ENCODE assay signal across 25 cellular contexts in genomic region chr19:42274065-42274682, GRCh38. TPM values are rescaled to one million over a fixed set of nuclear protein-coding genes. Genes with fewer than 3 reads are reported as not detected.
DNase-seq lines count a peak whose midpoint lies in the region; ATAC-seq and TF ChIP-seq lines count a peak whose summit lies in the region.
"Had no signal": no experiment of that assay in that cellular context is flagged by ENCODE, and none has a peak within 500 bp of the region (broad histone marks: within the 10 kb centered on the region; RNA-seq: fewer than 3 reads in every experiment).

No MANE protein-coding gene starts in this region.

- CTCF ChIA-PET in activated CD4-positive, alpha-beta T cell treated with anti-CD3 and anti-CD28 coated beads, Interleukin-2, amount 10 ng/mL, durations not matched to agents 7 days and 5 days (lab: Charles Lee), result interaction anchor here (0.6 kb wide), 1 partner anchor 177 kb away, joined by 3 read pairs; no protein-coding TSS in a partner anchor
- CTCF ChIA-PET in HEK293 (lab: Yijun Ruan, JAX), result interaction anchor here (1.1 to 2.0 kb wide), 2 partner anchors 29 to 30 kb away, joined by 8 to 9 read pairs; no protein-coding TSS in a partner anchor

- in situ Hi-C loops in GM13976 (cut with MboI; ENCODE audit: low sequenced_read_pairs, unreplicated experiment), result no loop called here

- intact Hi-C loops in sciatic nerve (cut with DNase I), result no loop called here

- no peaks in the 10 kb centered on the region for H3K9me3 ChIP-seq in HEK293 (ENCODE audit: control insufficient read depth, insufficient read depth, low read depth, low read length)
- H3K9me3 ChIP-seq: A549, BE2C, Caco-2, mucosa of descending colon, neutrophil had no signal

- H3K9me3 Mint-ChIP-seq in activated CD4-positive, alpha-beta T cell treated with anti-CD3 and anti-CD28 coated beads, Interleukin-2, amount 10 ng/mL, durations not matched to agents 7 days and 5 days, result no peaks in the 10 kb centered on the region
- H3K9me3 Mint-ChIP-seq in central memory CD8-positive, alpha-beta T cell, result no peaks in the 10 kb centered on the region
- H3K9me3 Mint-ChIP-seq in stimulated activated naive B cell treated with anti-CD40 and anti-IgM and Interleukin-4, amounts not matched to agents 10 μg/mL and 1 μg/mL and 100 μg/mL, for 72 hours, result no peaks in the 10 kb centered on the region
- H3K9me3 Mint-ChIP-seq: type B pancreatic cell had no signal

- POLR2A ChIA-PET in activated CD4-positive, alpha-beta T cell treated with anti-CD3 and anti-CD28 coated beads, Interleukin-2, amount 10 ng/mL, durations not matched to agents 7 days and 5 days (lab: Charles Lee), result no interaction called here
- POLR2A ChIA-PET in HEK293 (lab: Yijun Ruan, JAX), result interaction anchor here (12.3 kb wide), 1 partner anchor 27 kb away, joined by 242 read pairs; the partner anchor contains the start of gene GSK3A

- no peak for ATAC-seq in central memory CD8-positive, alpha-beta T cell (replicated peaks; ENCODE audit: extremely low read depth, poor library complexity, severe bottlenecking)
- no peak for ATAC-seq in sciatic nerve
- no peak for ATAC-seq in stimulated activated naive B cell treated with anti-CD40 and anti-IgM and Interleukin-4, amounts not matched to agents 10 μg/mL and 1 μg/mL and 100 μg/mL, for 72 hours (replicated peaks)
- ATAC-seq: A549, HCT116, mucosa of descending colon had no signal

- no peaks in the 10 kb centered on the region for H3K27me3 Mint-ChIP-seq in activated CD4-positive, alpha-beta T cell treated with anti-CD3 and anti-CD28 coated beads, Interleukin-2, amount 10 ng/mL, durations not matched to agents 7 days and 5 days
- no peaks in the 10 kb centered on the region for H3K27me3 Mint-ChIP-seq in central memory CD8-positive, alpha-beta T cell
- H3K27me3 Mint-ChIP-seq in stimulated activated naive B cell treated with anti-CD40 and anti-IgM and Interleukin-4, amounts not matched to agents 10 μg/mL and 1 μg/mL and 100 μg/mL, for 72 hours, result no peaks in the 10 kb centered on the region
- H3K27me3 Mint-ChIP-seq: type B pancreatic cell had no signal

- TF ChIP-seq CTCF in HEK293 (tag by site-specific recombination; IDR thresholded peaks at IDR 0.05), result no peak
- no peak for TF ChIP-seq CTCF in GM13976 (IDR thresholded peaks at IDR 0.05; ENCODE audit: borderline replicate concordance, control extremely low read depth, extremely low read depth, insufficient read depth, missing control alignments)

- H3K36me3 Mint-ChIP-seq in activated CD4-positive, alpha-beta T cell treated with anti-CD3 and anti-CD28 coated beads, Interleukin-2, amount 10 ng/mL, durations not matched to agents 7 days and 5 days (ENCODE audit: low read depth), result peaks cover 32% of the 10 kb centered on the region
- peaks cover 23% of the 10 kb centered on the region for H3K36me3 Mint-ChIP-seq in central memory CD8-positive, alpha-beta T cell (ENCODE audit: insufficient read depth)
- peaks cover 30 to 45% of the 10 kb centered on the region in 2 donors for H3K36me3 Mint-ChIP-seq in stimulated activated naive B cell treated with anti-CD40 and anti-IgM and Interleukin-4, amounts not matched to agents 10 μg/mL and 1 μg/mL and 100 μg/mL, for 72 hours

- DNase-seq in activated CD4-positive, alpha-beta T cell treated with anti-CD3 and anti-CD28 coated beads, Interleukin-2, amount 10 ng/mL, durations not matched to agents 7 days and 5 days, result no peak
- no peak for DNase-seq in activated CD4-positive, alpha-beta T cell treated with anti-CD3 and anti-CD28 coated beads for 48 hours
- no peak for DNase-seq in central memory CD8-positive, alpha-beta T cell (ENCODE audit: low spot score in 2 of 2)
- DNase-seq in sciatic nerve (ENCODE audit: low spot score) (peak; percentile 60), GM13976 (ENCODE audit: low spot score) (no peak), NCI-H1105 (lab: John Stamatoyannopoulos, UW) (no peak)
- DNase-seq in stimulated activated naive B cell treated with anti-CD40 and anti-IgM and Interleukin-4, amounts not matched to agents 10 μg/mL and 1 μg/mL and 100 μg/mL, for 72 hours, result no peak
- DNase-seq: activated CD4-positive, alpha-beta T cell treated with anti-CD3 and anti-CD28 coated beads, Interleukin-2, amount 50 U/mL, for 1 hour; BE2C; Caco-2; DND-41; erythroblast; foreskin fibroblast; hippocampal formation; KBM-7; NCI-H1694; NCI-H2171 treated with DMSO at 0.1 percent for 48 hours; NCI-H526 treated with DMSO at 0.1 percent for 48 hours; stimulated activated CD4-positive, alpha-beta T cell treated with anti-CD3 and anti-CD28 coated beads, Interleukin-12 subunit alpha, Interleukin-12 subunit beta, amount 100 ng/mL, for 4 hours had no signal

- peak overlapping the region; percentile 19 for H3K27ac Mint-ChIP-seq in activated CD4-positive, alpha-beta T cell treated with anti-CD3 and anti-CD28 coated beads, Interleukin-2, amount 10 ng/mL, durations not matched to agents 7 days and 5 days
- H3K27ac Mint-ChIP-seq in central memory CD8-positive, alpha-beta T cell (ENCODE audit: low read depth), result peak overlapping the region; percentile 49
- no peak overlapping the region for H3K27ac Mint-ChIP-seq in stimulated activated naive B cell treated with anti-CD40 and anti-IgM and Interleukin-4, amounts not matched to agents 10 μg/mL and 1 μg/mL and 100 μg/mL, for 72 hours

- H3K4me3 ChIP-seq in HEK293 (ENCODE audit: low read depth, low read length), result no peak overlapping the region
- H3K4me3 ChIP-seq: A549, mucosa of descending colon had no signal

- H3K36me3 ChIP-seq in HEK293 (ENCODE audit: control insufficient read depth in 2 of 2, insufficient read depth in 1 of 2, low read length in 2 of 2), result peaks cover 5 to 48% of the 10 kb centered on the region in 2 experiments

- H3K4me1 Mint-ChIP-seq in activated CD4-positive, alpha-beta T cell treated with anti-CD3 and anti-CD28 coated beads, Interleukin-2, amount 10 ng/mL, durations not matched to agents 7 days and 5 days, result peaks cover 62% of the 10 kb centered on the region
- peaks cover 29% of the 10 kb centered on the region for H3K4me1 Mint-ChIP-seq in central memory CD8-positive, alpha-beta T cell
- H3K4me1 Mint-ChIP-seq in stimulated activated naive B cell treated with anti-CD40 and anti-IgM and Interleukin-4, amounts not matched to agents 10 μg/mL and 1 μg/mL and 100 μg/mL, for 72 hours, result peaks cover 48 to 67% of the 10 kb centered on the region in 2 donors

- peaks cover 22% of the 10 kb centered on the region for H3K4me1 ChIP-seq in HEK293 (ENCODE audit: control insufficient read depth, insufficient read depth, low read length)

- peak overlapping the region; percentile 39; the same call in 1 of the 2 replicates for H3K27ac ChIP-seq in HEK293 (ENCODE audit: extremely low read depth, low read depth, low read length)
- H3K27ac ChIP-seq: neutrophil had no signal

- no peak overlapping the region for H3K4me3 Mint-ChIP-seq in activated CD4-positive, alpha-beta T cell treated with anti-CD3 and anti-CD28 coated beads, Interleukin-2, amount 10 ng/mL, durations not matched to agents 7 days and 5 days
- H3K4me3 Mint-ChIP-seq in central memory CD8-positive, alpha-beta T cell, result no peak overlapping the region
- H3K4me3 Mint-ChIP-seq in stimulated activated naive B cell treated with anti-CD40 and anti-IgM and Interleukin-4, amounts not matched to agents 10 μg/mL and 1 μg/mL and 100 μg/mL, for 72 hours, result no peak overlapping the region
- H3K4me3 Mint-ChIP-seq: type B pancreatic cell had no signal

TF ChIP-seq in HEK293, 187 proteins besides CTCF, POLR2A, EP300 and RAD21:
- no peak for TF ChIP-seq ZNF76 (tag by site-specific recombination; IDR thresholded peaks at IDR 0.05; ENCODE audit: borderline replicate concordance, low read depth)
- TF ChIP-seq HIC1 (tag by site-specific recombination; IDR thresholded peaks at IDR 0.05), result peak; percentile 79
- peak; percentile 27; the same call in 1 of the 2 replicates for TF ChIP-seq ZBTB8A (tag by site-specific recombination; IDR thresholded peaks at IDR 0.05)
- TF ChIP-seq ZNF501 (tag by site-specific recombination; IDR thresholded peaks at IDR 0.05), result no peak
- TF ChIP-seq ZIC2 (tag by site-specific recombination; IDR thresholded peaks at IDR 0.05), result peak; percentile 28; the same call in 1 of the 2 replicates
- peak; percentile 19; the same call in 1 of the 2 replicates for TF ChIP-seq GLIS2 (tag by site-specific recombination; IDR thresholded peaks at IDR 0.05)

RNA-seq across cellular contexts. Expression of gene CIC, which starts 5.1 kb away (rescaled TPM):
- total RNA-seq in activated CD4-positive, alpha-beta T cell treated with anti-CD3 and anti-CD28 coated beads, Interleukin-2, amount 10 ng/mL, durations not matched to agents 7 days and 5 days, result 10 to 100 TPM; 69.3 to 81.0 TPM
- total RNA-seq in sciatic nerve, result 92.1 TPM

RNA-seq across cellular contexts. Expression of gene ERF, which starts 19.2 kb away (rescaled TPM):
- 10 to 100 TPM; 56.5 to 57.9 TPM for total RNA-seq in activated CD4-positive, alpha-beta T cell treated with anti-CD3 and anti-CD28 coated beads, Interleukin-2, amount 10 ng/mL, durations not matched to agents 7 days and 5 days
- total RNA-seq in sciatic nerve, result 90.7 TPM

RNA-seq across cellular contexts. Expression of gene PRR19, which starts 27.8 kb away (rescaled TPM):
- total RNA-seq in activated CD4-positive, alpha-beta T cell treated with anti-CD3 and anti-CD28 coated beads, Interleukin-2, amount 10 ng/mL, durations not matched to agents 7 days and 5 days, result under 1 TPM; 0.54 to 0.62 TPM
- 0.45 TPM for total RNA-seq in sciatic nerve

RNA-seq across cellular contexts. Expression of gene PAFAH1B3, which starts 28.2 kb away (rescaled TPM):
- 10 to 100 TPM; 43.5 to 46.6 TPM for total RNA-seq in activated CD4-positive, alpha-beta T cell treated with anti-CD3 and anti-CD28 coated beads, Interleukin-2, amount 10 ng/mL, durations not matched to agents 7 days and 5 days
- total RNA-seq in sciatic nerve, result 7.4 TPM

RNA-seq across cellular contexts. Expression of gene GSK3A, which starts 31.8 kb away (rescaled TPM):
- total RNA-seq in activated CD4-positive, alpha-beta T cell treated with anti-CD3 and anti-CD28 coated beads, Interleukin-2, amount 10 ng/mL, durations not matched to agents 7 days and 5 days, result 10 to 100 TPM; 42.7 to 53.4 TPM
- total RNA-seq in sciatic nerve, result 29.2 TPM
